10 cellular contexts compared by ENCODE assay signal in genomic region chr2:174333502-174334277, GRCh38. TPM values are rescaled to one million over a fixed set of nuclear protein-coding genes. Genes with fewer than 3 reads are reported as not detected.
A peak's percentile ranks its signal among the peaks of the same experiment; 100 is the strongest.
DNase-seq lines count a peak whose midpoint lies in the region; ATAC-seq and TF ChIP-seq lines count a peak whose summit lies in the region.
"Had no signal": no experiment of that assay in that cellular context is flagged by ENCODE, and none has a peak within 500 bp of the region (broad histone marks: within the 10 kb centered on the region; RNA-seq: fewer than 3 reads in every experiment).

No MANE protein-coding gene starts in this region.

- H3K4me3 ChIP-seq in epithelial cell of proximal tubule (ENCODE audit: low read depth, low read length) (peak overlapping the region; percentile 26), smooth muscle cell (peak overlapping the region; percentile 24)
- H3K4me3 ChIP-seq: prostate gland had no signal

- TF ChIP-seq CTCF in epithelial cell of proximal tubule (conservative IDR thresholded peaks at IDR 0.05; ENCODE audit: low read depth, low read length): no peak
- no peak for TF ChIP-seq CTCF in smooth muscle cell (IDR thresholded peaks at IDR 0.05; ENCODE audit: borderline replicate concordance, insufficient read depth, poor library complexity, severe bottlenecking)

- H3K27me3 Mint-ChIP-seq in T-helper 1 cell treated with Interleukin-12 subunit alpha and Interleukin-12 subunit beta and Interleukin-4 antibody, amounts not matched to agents 30 μg/mL and 1 μg/mL, for 36 hours (ENCODE audit: low read depth): peaks cover 81% of the 10 kb centered on the region
- H3K27me3 Mint-ChIP-seq in T-cell: peaks cover 67 to 78% of the 10 kb centered on the region in 2 donors

- H3F3A ChIP-seq in smooth muscle cell (ENCODE audit: low read depth): no peaks in the 10 kb centered on the region

- H3K4me2 ChIP-seq in smooth muscle cell: peak overlapping the region; percentile 75

- peaks cover 3% of the 10 kb centered on the region for H3K36me3 Mint-ChIP-seq in T-helper 1 cell treated with Interleukin-12 subunit alpha and Interleukin-12 subunit beta and Interleukin-4 antibody, amounts not matched to agents 30 μg/mL and 1 μg/mL, for 36 hours (ENCODE audit: low read depth)
- no peaks in the 10 kb centered on the region for H3K36me3 Mint-ChIP-seq in T-cell

- peak overlapping the region; percentile 31 for H3K4me3 Mint-ChIP-seq in T-helper 1 cell treated with Interleukin-12 subunit alpha and Interleukin-12 subunit beta and Interleukin-4 antibody, amounts not matched to agents 30 μg/mL and 1 μg/mL, for 36 hours
- peak overlapping the region; percentile 17 to 64 (median 39) for H3K4me3 Mint-ChIP-seq in T-cell

- no peak for ATAC-seq in T-cell (replicated peaks in 1 of 4)
- ATAC-seq: heart left ventricle had no signal

- CTCF ChIA-PET in T-cell (lab: Charles Lee): interaction anchor here in 1 of 2 donors (0.7 kb wide), 1 partner anchor 9 kb away, joined by 3 read pairs; no protein-coding TSS in a partner anchor

- H3K4me1 Mint-ChIP-seq in T-helper 1 cell treated with Interleukin-12 subunit alpha and Interleukin-12 subunit beta and Interleukin-4 antibody, amounts not matched to agents 30 μg/mL and 1 μg/mL, for 36 hours (ENCODE audit: low read depth): peaks cover 27% of the 10 kb centered on the region
- peaks cover 29 to 43% (median 42%) of the 10 kb centered on the region in 3 donors for H3K4me1 Mint-ChIP-seq in T-cell

- H3K9ac ChIP-seq in smooth muscle cell (ENCODE audit: low read depth): no peak overlapping the region

- no peak overlapping the region for H2AFZ ChIP-seq in smooth muscle cell (ENCODE audit: low read depth)

- no peaks in the 10 kb centered on the region for H3K36me3 ChIP-seq in smooth muscle cell (ENCODE audit: low read depth)
- H3K36me3 ChIP-seq: heart left ventricle, prostate gland had no signal

- WGBS in smooth muscle cell (ENCODE audit: low lambda C conversion rate): 2% methylated on average over 38 of the region's 38 CpGs

- no peaks in the 10 kb centered on the region for H3K79me2 ChIP-seq in smooth muscle cell (ENCODE audit: low read depth)

- peaks cover 39% of the 10 kb centered on the region for H3K4me1 ChIP-seq in smooth muscle cell (ENCODE audit: low read depth)
- H3K4me1 ChIP-seq: prostate gland had no signal

- H3K27ac ChIP-seq in smooth muscle cell (ENCODE audit: low read depth): no peak overlapping the region
- H3K27ac ChIP-seq: heart left ventricle, prostate gland had no signal

- no peaks in the 10 kb centered on the region for H3K9me3 ChIP-seq in smooth muscle cell (replicated peaks; ENCODE audit: low read depth)
- H3K9me3 ChIP-seq: heart left ventricle, prostate gland had no signal

- DNase-seq in T-helper 1 cell (no peak), T-cell (peak in 1 of 34 experiments; percentile 22), epithelial cell of proximal tubule (ENCODE audit: low read depth) (no peak), smooth muscle cell (lab: John Stamatoyannopoulos, UW; ENCODE audit: unreplicated experiment) (no peak), T-helper 9 cell (no peak), NCI-H510A treated with DMSO at 0.1 percent for 48 hours (lab: John Stamatoyannopoulos, UW) (no peak), DMS114 treated with DMSO at 0.1 percent for 48 hours (lab: John Stamatoyannopoulos, UW; ENCODE audit: unreplicated experiment) (no peak)

- H3K9me3 Mint-ChIP-seq in T-helper 1 cell treated with Interleukin-12 subunit alpha and Interleukin-12 subunit beta and Interleukin-4 antibody, amounts not matched to agents 30 μg/mL and 1 μg/mL, for 36 hours: no peaks in the 10 kb centered on the region
- no peaks in the 10 kb centered on the region for H3K9me3 Mint-ChIP-seq in T-cell

- peaks cover 100% of the 10 kb centered on the region for H3K27me3 ChIP-seq in smooth muscle cell (ENCODE audit: low read depth)

- POLR2A ChIA-PET in T-cell (lab: Charles Lee): no interaction called here

- H4K20me1 ChIP-seq in smooth muscle cell (ENCODE audit: low read depth): peaks cover 7% of the 10 kb centered on the region

- peak overlapping the region; percentile 72 for H3K27ac Mint-ChIP-seq in T-helper 1 cell treated with Interleukin-12 subunit alpha and Interleukin-12 subunit beta and Interleukin-4 antibody, amounts not matched to agents 30 μg/mL and 1 μg/mL, for 36 hours
- H3K27ac Mint-ChIP-seq in T-cell: peak overlapping the region in 1 of 2 donors; percentile 46

RNA-seq across cellular contexts. Expression of gene SP9, which starts 1.1 kb away (rescaled TPM):
- total RNA-seq in T-cell (not detected), epithelial cell of proximal tubule (0.06 TPM in 1 of 2 replicates, not detected in the other), smooth muscle cell (0.49 and 0.63 TPM in 2 replicates)
- polyA plus RNA-seq in smooth muscle cell: 0.17 and 0.26 TPM in 2 replicates
- polyA plus RNA-seq: heart left ventricle had no signal
